1 cellular context compared by ENCODE assay signal in the genomic region with DNA sequence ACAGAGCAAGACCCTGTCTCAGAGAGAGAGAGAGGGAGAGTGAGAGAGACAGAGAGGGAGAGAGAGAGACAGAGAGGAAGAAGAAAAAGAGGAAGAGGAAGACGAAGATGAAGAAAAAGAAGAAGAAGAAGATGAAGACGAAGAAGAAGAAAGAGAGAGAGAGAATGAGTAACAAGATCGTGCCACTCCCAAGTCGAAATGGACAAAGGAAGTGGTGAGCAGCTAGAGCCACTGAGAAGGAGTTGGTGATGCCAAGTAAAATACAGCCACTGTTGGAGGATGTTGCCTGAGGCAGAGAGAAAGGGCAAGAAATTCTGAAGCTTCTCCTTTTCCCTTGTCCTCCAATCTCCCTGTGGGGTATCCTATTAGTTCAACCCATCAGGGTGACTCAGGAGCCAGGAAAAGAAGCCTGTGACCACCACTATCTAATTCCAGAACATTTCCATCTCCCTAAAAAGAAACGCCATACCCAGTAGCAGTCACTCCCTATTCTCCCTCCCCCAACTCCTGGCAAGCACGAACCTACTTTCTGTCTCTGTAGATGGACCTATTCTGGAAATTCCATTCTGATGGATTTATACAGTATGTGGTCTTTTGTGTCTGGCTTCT.
A peak's percentile ranks its signal among the peaks of the same experiment; 100 is the strongest.
TF ChIP-seq lines count a peak whose summit lies in the region.

No MANE protein-coding gene starts in this region.

TF ChIP-seq in K562, 482 proteins besides CTCF, POLR2A, EP300 and RAD21:
- TF ChIP-seq ZFPM2 (CRISPR knock-in tag; IDR thresholded peaks at IDR 0.05) (no peak), ZNF512 (tag; IDR thresholded peaks at IDR 0.05) (peak; percentile 74), MTA1 (IDR thresholded peaks at IDR 0.05; ENCODE audit: borderline replicate concordance) (0 out of 2 replicates have a peak, but pooled peaks have one; percentile 33)
